In the genomic region with DNA sequence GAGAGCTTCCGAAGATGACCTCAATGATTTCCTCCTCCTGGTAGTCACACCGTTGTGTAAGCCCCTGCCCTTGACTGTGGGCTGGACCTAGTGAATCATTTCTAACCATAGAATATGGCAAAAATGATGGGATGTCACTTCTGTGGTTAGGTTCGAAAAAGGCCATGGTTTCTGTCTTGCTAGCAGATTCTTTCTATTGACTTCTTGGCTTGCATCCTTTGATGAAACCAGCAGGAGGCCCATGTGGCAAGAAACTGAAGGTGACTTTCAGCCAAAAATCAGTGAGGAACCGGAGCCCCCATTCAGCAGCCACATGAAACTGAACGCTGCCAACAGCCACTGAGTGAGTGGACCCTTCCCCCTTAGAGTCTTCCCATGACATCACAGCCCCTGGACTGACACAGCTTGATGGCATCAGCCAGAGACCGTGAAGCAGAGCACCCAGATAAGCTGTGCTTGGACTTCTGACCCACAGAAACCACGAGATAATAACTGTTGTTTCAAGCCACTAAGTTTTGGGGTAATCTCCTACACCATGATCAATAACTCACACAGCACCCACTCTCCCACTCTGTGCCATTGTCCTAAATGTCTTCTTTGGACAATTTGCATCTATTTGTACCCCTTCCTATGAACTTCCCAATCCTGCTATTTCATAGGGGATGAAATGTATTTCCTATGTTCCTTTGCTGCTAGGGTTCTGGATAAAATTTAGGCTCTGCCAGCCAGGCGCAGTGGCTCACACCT, we compare ENCODE assay signal across 13 cellular contexts.
DNase-seq lines count a peak whose midpoint lies in the region; ATAC-seq lines count a peak whose summit lies in the region.
"Had no signal": no experiment of that assay in that cellular context is flagged by ENCODE, and none has a peak within 500 bp of the region (broad histone marks: within the 10 kb centered on the region; RNA-seq: fewer than 3 reads in every experiment).

No MANE protein-coding gene starts in this region.

- no peaks in the 10 kb centered on the region for H3K9me3 ChIP-seq in right cardiac atrium (ENCODE audit: control insufficient read depth, low read length)
- H3K9me3 ChIP-seq: heart left ventricle had no signal

- H3K4me3 ChIP-seq in right cardiac atrium (ENCODE audit: low read length), result no peak overlapping the region
- H3K4me3 ChIP-seq: cardiac muscle cell, heart left ventricle had no signal

- ATAC-seq in GM21447 (IDR thresholded peaks at IDR 0.05; ENCODE audit: unreplicated experiment) (peak; percentile 71), HG03175 (IDR thresholded peaks at IDR 0.05; ENCODE audit: unreplicated experiment) (peak; percentile 84), right cardiac atrium (no peak)
- ATAC-seq: heart left ventricle had no signal

- DNase-seq in NK-92 treated with Interleukin-12 subunit alpha and Interleukin-12 subunit beta, amount 100 ng/mL, for 24 hours (lab: John Stamatoyannopoulos, UW), result peak; percentile 44
- DNase-seq in NK-92 (lab: John Stamatoyannopoulos, UW; ENCODE audit: unreplicated experiment), result no peak
- peak; percentile 14 for DNase-seq in fibroblast of gingiva (ENCODE audit: low read depth)
- DNase-seq in NCI-H2196 treated with DMSO at 0.1 percent for 48 hours (lab: John Stamatoyannopoulos, UW; ENCODE audit: unreplicated experiment), result no peak
- DNase-seq in NCI-H1930 (lab: John Stamatoyannopoulos, UW), result no peak
- no peak for DNase-seq in right cardiac atrium
- DNase-seq: activated CD4-positive, CD25-positive, alpha-beta regulatory T cell treated with anti-CD3 and anti-CD28 coated beads, Interleukin-2, amount 50 U/mL, for 72 hours; heart left ventricle; KG1 had no signal

- intact Hi-C loops in right cardiac atrium (cut with DNase I), result no loop called here

- H3K27ac ChIP-seq in right cardiac atrium (ENCODE audit: low read length), result no peak overlapping the region
- H3K27ac ChIP-seq: 22Rv1, cardiac muscle cell, heart left ventricle had no signal

- H3K4me1 ChIP-seq in right cardiac atrium (ENCODE audit: control insufficient read depth, insufficient read depth, low read length), result peaks cover 4% of the 10 kb centered on the region

- 84% methylated on average over 8 of the region's 8 CpGs for WGBS in right cardiac atrium

- no peaks in the 10 kb centered on the region for H3K27me3 ChIP-seq in right cardiac atrium (ENCODE audit: control insufficient read depth, insufficient read depth)
- H3K27me3 ChIP-seq: cardiac muscle cell, heart left ventricle had no signal

Comparison
In these comparisons a context has a peak if more than half of its experiments do, and no peak if none do; other contexts are left out.
1. DNase-seq: peak in NK-92 treated with Interleukin-12 subunit alpha and Interleukin-12 subunit beta, amount 100 ng/mL, for 24 hours (single experiment) and fibroblast of gingiva (single experiment); none in NK-92 (single experiment), NCI-H2196 treated with DMSO at 0.1 percent for 48 hours (single experiment), NCI-H1930 (0 of 2) and right cardiac atrium (0 of 3).
2. ATAC-seq: peak in GM21447 (single experiment) and HG03175 (single experiment); none in right cardiac atrium (0 of 2).